Comparison of ENCODE assay signal across 21 cellular contexts in the genomic region with DNA sequence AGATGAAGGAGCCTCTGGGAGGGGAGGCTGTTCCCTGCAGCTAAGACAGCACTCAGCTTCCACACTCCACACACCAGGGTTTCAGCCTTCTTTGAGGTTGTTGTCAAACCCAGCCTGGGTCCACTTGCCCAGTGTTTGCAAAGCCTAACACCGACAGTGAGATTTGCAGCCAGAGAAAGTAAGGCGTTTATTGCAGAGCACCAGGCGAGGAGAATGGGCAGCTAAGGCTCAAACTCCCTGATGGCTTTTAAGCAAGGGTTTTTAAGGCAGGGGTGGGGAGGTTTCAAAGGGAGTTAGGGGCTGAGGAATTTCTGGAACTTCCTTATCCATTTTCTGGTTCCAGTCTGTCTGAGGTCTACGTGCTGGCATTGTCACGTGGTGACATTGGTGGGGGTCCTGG. TPM values are rescaled to one million over a fixed set of nuclear protein-coding genes. Genes with fewer than 3 reads are reported as not detected.
A peak's percentile ranks its signal among the peaks of the same experiment; 100 is the strongest.
DNase-seq lines count a peak whose midpoint lies in the region; FAIRE-seq and TF ChIP-seq lines count a peak whose summit lies in the region.
"Had no signal": no experiment of that assay in that cellular context is flagged by ENCODE, and none has a peak within 500 bp of the region (broad histone marks: within the 10 kb centered on the region; RNA-seq: fewer than 3 reads in every experiment).

No MANE protein-coding gene starts in this region.

- POLR2A ChIA-PET in H1 (lab: Charles Lee; ENCODE audit: partially characterized antibody): interaction anchor here (0.7 to 8.6 kb wide), 13 partner anchors 7 to 44 kb away, joined by 3 to 230 read pairs (median 6); a partner anchor contains a TSS

- no peak overlapping the region for H3K56ac ChIP-seq in H1 (replicated peaks; ENCODE audit: insufficient read length, low read depth, low read length)

- peaks cover 62% of the 10 kb centered on the region for H3K79me2 ChIP-seq in MM.1S (ENCODE audit: low read length)
- peaks cover 7 to 48% of the 10 kb centered on the region in 2 experiments; a peak in 3 of 4 replicates for H3K79me2 ChIP-seq in H1 (ENCODE audit: control insufficient read depth in 1 of 2, insufficient read depth in 2 of 2, low read length in 2 of 2)

- H3K27ac ChIP-seq in MM.1S (ENCODE audit: low read length) (peak overlapping the region; percentile 89), H1 (ENCODE audit: low read depth, low read length) (0 out of 2 replicates have a peak overlapping the region, but pooled peaks have one; percentile 28)

- peaks cover 8% of the 10 kb centered on the region; the same call in 1 of the 2 replicates for H3K23me2 ChIP-seq in H1 (ENCODE audit: low read depth, low read length)

- peaks cover 28% of the 10 kb centered on the region for H3K36me3 Mint-ChIP-seq in activated CD4-positive, alpha-beta T cell treated with anti-CD3 and anti-CD28 coated beads, Interleukin-2, amount 10 ng/mL, durations not matched to agents 24 days and 14 days (ENCODE audit: low read depth)
- peaks cover 14% of the 10 kb centered on the region for H3K36me3 Mint-ChIP-seq in progenitor cell of endocrine pancreas (ENCODE audit: insufficient read depth)

- no peak overlapping the region for H3K4me3 Mint-ChIP-seq in activated CD4-positive, alpha-beta T cell treated with anti-CD3 and anti-CD28 coated beads, Interleukin-2, amount 10 ng/mL, durations not matched to agents 24 days and 14 days
- no peak overlapping the region for H3K4me3 Mint-ChIP-seq in progenitor cell of endocrine pancreas (ENCODE audit: low read depth)

- no peak for TF ChIP-seq RAD21 in H1 (IDR thresholded peaks at IDR 0.05 in 1 of 2, conservative IDR thresholded peaks at IDR 0.05 in 1 of 2; ENCODE audit: low read depth in 2 of 2, low read length in 2 of 2)

- H3K9me2 ChIP-seq in MM.1S (replicated peaks; ENCODE audit: insufficient read depth, low read length): no peaks in the 10 kb centered on the region

- intact Hi-C loops in activated CD4-positive, alpha-beta T cell treated with anti-CD3 and anti-CD28 coated beads, Interleukin-2, amount 10 ng/mL, durations not matched to agents 24 days and 14 days (cut with micrococcal nuclease): loop anchor here (10.0 kb wide), 1 partner anchor 710 kb away; a partner anchor contains a TSS

- H4K5ac ChIP-seq in H1 (ENCODE audit: insufficient read length, low read depth, low read length): no peak overlapping the region

- H2BK5ac ChIP-seq in H1 (ENCODE audit: low read depth, low read length): no peak overlapping the region

- H3K18ac ChIP-seq in H1 (ENCODE audit: extremely low read depth, low read length): peak overlapping the region; percentile 1; the same call in 1 of the 2 replicates

- no peak overlapping the region for H3K4me3 ChIP-seq in MM.1S (ENCODE audit: low read length)
- H3K4me3 ChIP-seq in H1 (ENCODE audit: extremely low read depth in 1 of 4, insufficient read depth in 2 of 4, low read depth in 3 of 4, low read length in 4 of 4): no peak overlapping the region
- H3K4me3 ChIP-seq: MG63 had no signal

- H3K23ac ChIP-seq in H1 (ENCODE audit: insufficient read length): no peak overlapping the region

- H3K79me1 ChIP-seq in H1 (ENCODE audit: low read depth, low read length): peaks cover 18% of the 10 kb centered on the region

- peaks cover 49% of the 10 kb centered on the region for H3K4me1 Mint-ChIP-seq in activated CD4-positive, alpha-beta T cell treated with anti-CD3 and anti-CD28 coated beads, Interleukin-2, amount 10 ng/mL, durations not matched to agents 24 days and 14 days
- peaks cover 36% of the 10 kb centered on the region for H3K4me1 Mint-ChIP-seq in progenitor cell of endocrine pancreas (ENCODE audit: low read depth)

- H4K8ac ChIP-seq in H1 (ENCODE audit: extremely low read depth, insufficient read depth, low read length): no peak overlapping the region

- H3K14ac ChIP-seq in H1 (ENCODE audit: insufficient read length): no peak overlapping the region

- H2BK12ac ChIP-seq in H1 (ENCODE audit: low read depth, low read length): 0 out of 2 replicates have a peak overlapping the region, but pooled peaks have one; percentile 0

- peaks cover 89% of the 10 kb centered on the region for H3F3A ChIP-seq in MM.1S (ENCODE audit: insufficient read depth, low read length)

- H2BK20ac ChIP-seq in H1 (ENCODE audit: low read length): peak overlapping the region; percentile 43; the same call in 1 of the 2 replicates

- no peak overlapping the region for H2BK120ac ChIP-seq in H1 (replicated peaks; ENCODE audit: low read depth, low read length)

- H2AFZ ChIP-seq in MM.1S (ENCODE audit: low read length) (no peak overlapping the region), H1 (ENCODE audit: low read length) (no peak overlapping the region)

- CTCF ChIA-PET in H1 (lab: Charles Lee; ENCODE audit: partially characterized antibody): interaction anchor here (0.6 to 2.5 kb wide), 13 partner anchors 9 to 1308 kb away, joined by 3 to 13 read pairs (median 3); no protein-coding TSS in a partner anchor

- H3K9me3 ChIP-seq in MM.1S (replicated peaks; ENCODE audit: insufficient read depth, low read length) (no peaks in the 10 kb centered on the region), H1 (ENCODE audit: insufficient read depth in 2 of 2, low read depth in 1 of 2, low read length in 1 of 2) (no peaks in the 10 kb centered on the region)
- H3K9me3 ChIP-seq: MG63 had no signal

- TF ChIP-seq CTCF in MM.1S (IDR thresholded peaks at IDR 0.05; ENCODE audit: low read length): no peak
- TF ChIP-seq CTCF in H1 (IDR thresholded peaks at IDR 0.05; ENCODE audit: control extremely low read depth in 1 of 3, insufficient read depth in 1 of 3, low read depth in 1 of 3, low read length in 3 of 3): no peak
- TF ChIP-seq CTCF in progenitor cell of endocrine pancreas (IDR thresholded peaks at IDR 0.05; ENCODE audit: unreplicated experiment): no peak

- no peak for DNase-seq in activated CD4-positive, alpha-beta T cell treated with anti-CD3 and anti-CD28 coated beads, Interleukin-2, amount 10 ng/mL, durations not matched to agents 24 days and 14 days
- no peak for DNase-seq in activated CD4-positive, alpha-beta T cell treated with anti-CD3 and anti-CD28 coated beads, Interleukin-2, amount 50 U/mL, for 1 hour
- DNase-seq in MM.1S: no peak
- no peak for DNase-seq in H1 (ENCODE audit: low read depth in 1 of 2, low spot score in 2 of 2)
- no peak for DNase-seq in progenitor cell of endocrine pancreas (ENCODE audit: low spot score, unreplicated experiment)
- no peak for DNase-seq in T1000 (lab: John Stamatoyannopoulos, UW)
- DNase-seq in occipital lobe (lab: John Stamatoyannopoulos, UW): no peak
- DNase-seq in retina: no peak
- DNase-seq: activated CD8-positive, alpha-beta memory T cell treated with anti-CD3 and anti-CD28 coated beads for 24 hours; activated naive CD4-positive, alpha-beta T cell treated with Interleukin-2 at 50 U/mL for 16 hours; caudate nucleus; COR-L47; HCEC 1CT; MG63; Right ventricle myocardium superior; stimulated activated naive CD4-positive, alpha-beta T cell treated with Interleukin-2 at 50 U/mL for 16 hours; T-helper 9 cell had no signal

- H2BK15ac ChIP-seq in H1 (ENCODE audit: low read length): no peak overlapping the region

- no peak for TF ChIP-seq EP300 in H1 (IDR thresholded peaks at IDR 0.05; ENCODE audit: borderline replicate concordance in 1 of 2, low read depth in 2 of 2, low read length in 2 of 2)

- H3K9ac ChIP-seq in MM.1S (ENCODE audit: low read length): peak overlapping the region; percentile 26; the same call in 1 of the 2 replicates
- no peak overlapping the region; a peak in 1 of 7 replicates for H3K9ac ChIP-seq in H1 (replicated peaks in 1 of 4; ENCODE audit: extremely low read depth in 1 of 4, low read depth in 3 of 4, low read length in 3 of 4)

- no peak overlapping the region for H2AK5ac ChIP-seq in H1 (ENCODE audit: low read depth, low read length)

- WGBS in H1 (ENCODE audit: extremely low coverage in 1 of 2, insufficient coverage in 1 of 2, insufficient read length in 1 of 2, insufficient replicate concordance in 2 of 2, low coverage in 1 of 2, low lambda C conversion rate in 2 of 2, missing lambda C conversion rate in 1 of 2), 2 experiments: 85% methylated on average over 5 of the region's 5 CpGs; no CpG with 5 or more reads in 1 of the 2 experiments

- H3K36me3 ChIP-seq in MM.1S (replicated peaks; ENCODE audit: insufficient read depth, low read length) (0 out of 2 replicates have a peak, but pooled peaks cover 7% of the 10 kb centered on the region), H1 (ENCODE audit: control insufficient read depth in 2 of 4, insufficient read depth in 4 of 4, low read length in 3 of 4) (peaks cover 16 to 49% (median 31%) of the 10 kb centered on the region in 4 experiments)

- H4K91ac ChIP-seq in H1 (replicated peaks; ENCODE audit: insufficient read length, low read length): no peak overlapping the region

- no peak overlapping the region for H3K4ac ChIP-seq in H1 (replicated peaks; ENCODE audit: insufficient read length, low read depth, low read length)

- peak overlapping the region; percentile 49 for H3K4me2 ChIP-seq in MM.1S (ENCODE audit: low read depth, low read length)
- no peak overlapping the region for H3K4me2 ChIP-seq in H1 (ENCODE audit: insufficient read depth in 1 of 2, low read depth in 2 of 2, low read length in 2 of 2)

- no peaks in the 10 kb centered on the region for H4K20me1 ChIP-seq in MM.1S (ENCODE audit: insufficient read depth, low read length)
- peaks cover 2 to 15% of the 10 kb centered on the region in 2 experiments for H4K20me1 ChIP-seq in H1 (replicated peaks in 1 of 2; ENCODE audit: control insufficient read depth in 1 of 2, insufficient read depth in 2 of 2, low read length in 2 of 2)

- no peaks in the 10 kb centered on the region for H3K27me3 Mint-ChIP-seq in activated CD4-positive, alpha-beta T cell treated with anti-CD3 and anti-CD28 coated beads, Interleukin-2, amount 10 ng/mL, durations not matched to agents 24 days and 14 days
- no peaks in the 10 kb centered on the region for H3K27me3 Mint-ChIP-seq in progenitor cell of endocrine pancreas

- no peak for TF ChIP-seq POLR2A in H1 (IDR thresholded peaks at IDR 0.05; ENCODE audit: control extremely low read depth in 1 of 2, low read depth in 2 of 2, low read length in 2 of 2)

- FAIRE-seq in H1 (lab: Jason Lieb, UNC): no peak
- FAIRE-seq: A204.1, endothelial cell of umbilical vein, keratinocyte had no signal

- no peaks in the 10 kb centered on the region for H3K9me3 Mint-ChIP-seq in activated CD4-positive, alpha-beta T cell treated with anti-CD3 and anti-CD28 coated beads, Interleukin-2, amount 10 ng/mL, durations not matched to agents 24 days and 14 days
- no peaks in the 10 kb centered on the region for H3K9me3 Mint-ChIP-seq in progenitor cell of endocrine pancreas (ENCODE audit: low read depth)

- peak overlapping the region; percentile 2 for H3K27ac Mint-ChIP-seq in activated CD4-positive, alpha-beta T cell treated with anti-CD3 and anti-CD28 coated beads, Interleukin-2, amount 10 ng/mL, durations not matched to agents 24 days and 14 days
- peak overlapping the region; percentile 56 for H3K27ac Mint-ChIP-seq in progenitor cell of endocrine pancreas

- H3K27me3 ChIP-seq in MM.1S (replicated peaks; ENCODE audit: insufficient read depth, low read length) (no peaks in the 10 kb centered on the region), H1 (replicated peaks in 1 of 4; ENCODE audit: control insufficient read depth in 3 of 4, extremely low read depth in 1 of 4, insufficient read depth in 3 of 4, low read length in 3 of 4) (no peaks in the 10 kb centered on the region)
- H3K27me3 ChIP-seq: MG63 had no signal

- H3K4me1 ChIP-seq in MM.1S (ENCODE audit: low read length) (peaks cover 84% of the 10 kb centered on the region), H1 (replicated peaks in 1 of 4; ENCODE audit: control insufficient read depth in 3 of 4, insufficient read depth in 4 of 4, low read length in 3 of 4) (peaks cover 7 to 28% (median 11%) of the 10 kb centered on the region in 4 experiments)

RNA-seq across cellular contexts. Expression of a gene that starts 4.7 kb away (rescaled TPM):
- total RNA-seq in activated CD4-positive, alpha-beta T cell treated with anti-CD3 and anti-CD28 coated beads, Interleukin-2, amount 10 ng/mL, durations not matched to agents 24 days and 14 days: 4.2 and 5.5 TPM in 2 replicates
- 21.5 and 24.9 TPM in 2 replicates for total RNA-seq in H1 (2021; fragmentation: NEBNext Ultra II Directional; extraction: Animal tissue kit (Norgen Biotek cat#: 25700))
- 13.6 and 22.5 TPM in 2 replicates for polyA plus RNA-seq in H1 (2011; rRNA removed)
- 23.8 TPM for polyA plus RNA-seq in H1 (2011; cell fraction: cytosol; rRNA removed)
- polyA plus RNA-seq in H1 (2011; cell fraction: nucleus; rRNA removed): 26.9 TPM
- 12.3 to 21.8 TPM (median 20.3 TPM) in 4 replicates for polyA plus RNA-seq in H1 (2012, experiment 1 of 2)
- 13.0 TPM for polyA plus RNA-seq in H1 (2012, experiment 2 of 2)
- 9.1 TPM for polyA plus RNA-seq in H1 (2013, experiment 1 of 2)
- polyA plus RNA-seq in H1 (2013, experiment 2 of 2): 8.5 TPM
- polyA minus RNA-seq in H1 (2011; rRNA and poly(A)+ RNA removed): 2.5 and 2.9 TPM in 2 replicates
- polyA minus RNA-seq in H1 (2011; cell fraction: cytosol; rRNA and poly(A)+ RNA removed): 21.4 TPM
- polyA minus RNA-seq in H1 (2011; cell fraction: nucleus; rRNA and poly(A)+ RNA removed): 15.7 TPM
- 10.8 and 13.4 TPM in 2 replicates for total RNA-seq in progenitor cell of endocrine pancreas
- 10.6 TPM for total RNA-seq in occipital lobe

RNA-seq across cellular contexts. Expression of a gene that starts 5.8 kb away (rescaled TPM):
- total RNA-seq in activated CD4-positive, alpha-beta T cell treated with anti-CD3 and anti-CD28 coated beads, Interleukin-2, amount 10 ng/mL, durations not matched to agents 24 days and 14 days: 73.6 and 79.7 TPM in 2 replicates
- total RNA-seq in H1 (2021; fragmentation: NEBNext Ultra II Directional; extraction: Animal tissue kit (Norgen Biotek cat#: 25700)): 125 and 130 TPM in 2 replicates
- polyA plus RNA-seq in H1 (2011; rRNA removed): 98.6 and 147 TPM in 2 replicates
- polyA plus RNA-seq in H1 (2011; cell fraction: cytosol; rRNA removed): 110 TPM
- 159 TPM for polyA plus RNA-seq in H1 (2011; cell fraction: nucleus; rRNA removed)
- 81.6 to 105 TPM (median 96.5 TPM) in 4 replicates for polyA plus RNA-seq in H1 (2012, experiment 1 of 2)
- 86.7 TPM for polyA plus RNA-seq in H1 (2012, experiment 2 of 2)
- polyA plus RNA-seq in H1 (2013, experiment 1 of 2): 78.2 TPM
- 74.4 TPM for polyA plus RNA-seq in H1 (2013, experiment 2 of 2)
- 39.8 and 47.5 TPM in 2 replicates for polyA minus RNA-seq in H1 (2011; rRNA and poly(A)+ RNA removed)
- 55.6 TPM for polyA minus RNA-seq in H1 (2011; cell fraction: cytosol; rRNA and poly(A)+ RNA removed)
- 72.6 TPM for polyA minus RNA-seq in H1 (2011; cell fraction: nucleus; rRNA and poly(A)+ RNA removed)
- total RNA-seq in progenitor cell of endocrine pancreas: 148 and 153 TPM in 2 replicates
- total RNA-seq in occipital lobe: 26.8 TPM

RNA-seq across cellular contexts. Expression of a gene that starts 33.0 kb away (rescaled TPM):
- total RNA-seq in activated CD4-positive, alpha-beta T cell treated with anti-CD3 and anti-CD28 coated beads, Interleukin-2, amount 10 ng/mL, durations not matched to agents 24 days and 14 days: not detected in 2 replicates
- total RNA-seq in H1 (2021; fragmentation: NEBNext Ultra II Directional; extraction: Animal tissue kit (Norgen Biotek cat#: 25700)): 254 and 264 TPM in 2 replicates
- 441 and 483 TPM in 2 replicates for polyA plus RNA-seq in H1 (2011; rRNA removed)
- polyA plus RNA-seq in H1 (2011; cell fraction: cytosol; rRNA removed): 569 TPM
- 327 TPM for polyA plus RNA-seq in H1 (2011; cell fraction: nucleus; rRNA removed)
- 326 to 515 TPM (median 467 TPM) in 4 replicates for polyA plus RNA-seq in H1 (2012, experiment 1 of 2)
- polyA plus RNA-seq in H1 (2012, experiment 2 of 2): 519 TPM
- 191 TPM for polyA plus RNA-seq in H1 (2013, experiment 1 of 2)
- polyA plus RNA-seq in H1 (2013, experiment 2 of 2): 244 TPM
- 29.0 and 37.7 TPM in 2 replicates for polyA minus RNA-seq in H1 (2011; rRNA and poly(A)+ RNA removed)
- polyA minus RNA-seq in H1 (2011; cell fraction: cytosol; rRNA and poly(A)+ RNA removed): 63.9 TPM
- 52.1 TPM for polyA minus RNA-seq in H1 (2011; cell fraction: nucleus; rRNA and poly(A)+ RNA removed)
- total RNA-seq in progenitor cell of endocrine pancreas: 19.0 and 20.2 TPM in 2 replicates
- 6.2 TPM for total RNA-seq in occipital lobe
- total RNA-seq: endothelial cell of umbilical vein had no signal
- polyA plus RNA-seq: endothelial cell of umbilical vein, keratinocyte had no signal

RNA-seq across cellular contexts. Expression of a gene that starts 51.1 kb away (rescaled TPM):
- total RNA-seq in activated CD4-positive, alpha-beta T cell treated with anti-CD3 and anti-CD28 coated beads, Interleukin-2, amount 10 ng/mL, durations not matched to agents 24 days and 14 days: 7.9 and 11.7 TPM in 2 replicates
- total RNA-seq in H1 (2021; fragmentation: NEBNext Ultra II Directional; extraction: Animal tissue kit (Norgen Biotek cat#: 25700)): 0.84 TPM in 1 of 2 replicates, not detected in the other
- 0.78 and 1.5 TPM in 2 replicates for polyA plus RNA-seq in H1 (2011; rRNA removed)
- polyA plus RNA-seq in H1 (2011; cell fraction: cytosol; rRNA removed): 1.3 TPM
- 1.6 TPM for polyA plus RNA-seq in H1 (2011; cell fraction: nucleus; rRNA removed)
- polyA plus RNA-seq in H1 (2012, experiment 1 of 2): 0.98 to 2.0 TPM (median 1.4 TPM) in 4 replicates
- 0.75 TPM for polyA plus RNA-seq in H1 (2012, experiment 2 of 2)
- polyA plus RNA-seq in H1 (2013, experiment 1 of 2): not detected
- 0.07 TPM for polyA plus RNA-seq in H1 (2013, experiment 2 of 2)
- 2.5 and 6.1 TPM in 2 replicates for polyA minus RNA-seq in H1 (2011; rRNA and poly(A)+ RNA removed)
- 1.9 TPM for polyA minus RNA-seq in H1 (2011; cell fraction: cytosol; rRNA and poly(A)+ RNA removed)
- polyA minus RNA-seq in H1 (2011; cell fraction: nucleus; rRNA and poly(A)+ RNA removed): 15.5 TPM
- total RNA-seq in progenitor cell of endocrine pancreas (2.3 and 3.3 TPM in 2 replicates), occipital lobe (7.3 TPM)
- total RNA-seq: endothelial cell of umbilical vein had no signal

RNA-seq across cellular contexts. Expression of a gene that starts 51.3 kb away (rescaled TPM):
- total RNA-seq in activated CD4-positive, alpha-beta T cell treated with anti-CD3 and anti-CD28 coated beads, Interleukin-2, amount 10 ng/mL, durations not matched to agents 24 days and 14 days: 26.8 and 27.5 TPM in 2 replicates
- 0.73 and 1.0 TPM in 2 replicates for total RNA-seq in H1 (2021; fragmentation: NEBNext Ultra II Directional; extraction: Animal tissue kit (Norgen Biotek cat#: 25700))
- polyA plus RNA-seq in H1 (2011; rRNA removed): 44.8 and 72.4 TPM in 2 replicates
- polyA plus RNA-seq in H1 (2011; cell fraction: cytosol; rRNA removed): 40.2 TPM
- 36.1 TPM for polyA plus RNA-seq in H1 (2011; cell fraction: nucleus; rRNA removed)
- 12.3 to 27.6 TPM (median 25.8 TPM) in 4 replicates for polyA plus RNA-seq in H1 (2012, experiment 1 of 2)
- polyA plus RNA-seq in H1 (2012, experiment 2 of 2): 31.8 TPM
- polyA plus RNA-seq in H1 (2013, experiment 1 of 2): 0.34 TPM
- 0.42 TPM for polyA plus RNA-seq in H1 (2013, experiment 2 of 2)
- polyA minus RNA-seq in H1 (2011; rRNA and poly(A)+ RNA removed): 14.4 and 19.1 TPM in 2 replicates
- polyA minus RNA-seq in H1 (2011; cell fraction: cytosol; rRNA and poly(A)+ RNA removed): 27.4 TPM
- polyA minus RNA-seq in H1 (2011; cell fraction: nucleus; rRNA and poly(A)+ RNA removed): 16.0 TPM
- 28.1 and 28.3 TPM in 2 replicates for total RNA-seq in progenitor cell of endocrine pancreas
- 11.7 TPM for total RNA-seq in occipital lobe
- total RNA-seq: endothelial cell of umbilical vein, myocyte had no signal

Comparison
In these comparisons a context has a peak if more than half of its experiments do, and no peak if none do; other contexts are left out.
1. RNA of a gene that starts 33.0 kb away (total RNA-seq): 254 to 264 TPM in H1; 19.0 to 20.2 TPM in progenitor cell of endocrine pancreas, 6.2 TPM in occipital lobe (single experiment) and not detected in activated CD4-positive, alpha-beta T cell treated with anti-CD3 and anti-CD28 coated beads, Interleukin-2, amount 10 ng/mL, durations not matched to agents 24 days and 14 days; every median in the first group is over 10 times any median in the second.